In the genomic region with DNA sequence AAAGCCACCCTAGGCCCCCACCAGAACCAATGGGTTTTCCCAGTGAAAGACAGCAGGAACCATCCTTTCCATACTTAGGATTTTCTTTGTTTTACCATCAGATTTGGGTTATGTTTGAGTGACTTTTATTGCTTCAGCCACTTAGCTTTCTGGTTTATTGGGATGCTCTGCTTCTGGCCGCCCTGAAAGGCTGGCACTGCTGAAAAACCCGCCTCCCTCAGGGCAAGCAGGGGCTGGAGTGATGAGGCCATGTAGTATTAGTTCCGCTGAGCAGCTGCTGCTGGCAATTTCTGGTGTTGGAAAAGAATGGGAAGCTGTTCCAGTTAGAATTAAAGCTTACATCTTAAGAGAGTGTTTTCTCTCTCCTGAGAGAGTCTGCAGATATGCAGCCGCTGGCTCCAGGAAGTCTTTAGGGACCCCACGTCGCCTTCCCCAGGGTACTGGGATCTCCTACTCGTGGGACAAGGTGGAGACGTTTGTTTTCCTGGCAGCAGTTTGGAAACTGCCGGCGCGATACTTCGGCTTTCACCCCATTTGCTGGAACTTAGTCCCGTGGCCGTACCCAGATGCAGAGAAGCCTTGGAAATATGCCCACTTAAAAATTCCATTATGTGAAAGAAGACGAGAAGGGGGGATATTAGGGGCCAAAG, we compare ENCODE assay signal across 9 cellular contexts.
DNase-seq lines count a peak whose midpoint lies in the region; ATAC-seq and TF ChIP-seq lines count a peak whose summit lies in the region.
"Had no signal": no experiment of that assay in that cellular context is flagged by ENCODE, and none has a peak within 500 bp of the region (broad histone marks: within the 10 kb centered on the region; RNA-seq: fewer than 3 reads in every experiment).

No MANE protein-coding gene starts in this region.

- POLR2A ChIA-PET in CD8-positive, alpha-beta memory T cell (lab: Charles Lee) = no interaction called here

- H3K4me3 ChIP-seq in hepatocyte (no peak overlapping the region), skeletal muscle cell (ENCODE audit: low read depth, low read length) (peak overlapping the region; percentile 30)
- H3K4me3 ChIP-seq in CD8-positive, alpha-beta memory T cell (ENCODE audit: low read length) = no peak overlapping the region

- peaks cover 1% of the 10 kb centered on the region for H3K79me2 ChIP-seq in hepatocyte
- H3K79me2 ChIP-seq: parathyroid adenoma had no signal

- ATAC-seq in GM19467 (IDR thresholded peaks at IDR 0.05; ENCODE audit: unreplicated experiment) (no peak), GM21381 (IDR thresholded peaks at IDR 0.05; ENCODE audit: unreplicated experiment) (no peak)

- no peak for TF ChIP-seq CTCF in hepatocyte (IDR thresholded peaks at IDR 0.05; ENCODE audit: poor library complexity)

- no peaks in the 10 kb centered on the region for H4K20me1 ChIP-seq in hepatocyte (ENCODE audit: insufficient read depth, poor library complexity, severe bottlenecking)

- H3K27me3 ChIP-seq in hepatocyte = no peaks in the 10 kb centered on the region
- no peaks in the 10 kb centered on the region for H3K27me3 ChIP-seq in CD8-positive, alpha-beta memory T cell (ENCODE audit: insufficient read depth, low read length, poor library complexity, severe bottlenecking)

- peak overlapping the region; percentile 49 for H3K27ac ChIP-seq in hepatocyte
- H3K27ac ChIP-seq in CD8-positive, alpha-beta memory T cell (ENCODE audit: low read depth, low read length) = no peak overlapping the region
- H3K27ac ChIP-seq: parathyroid adenoma had no signal

- peaks cover 2% of the 10 kb centered on the region for H3K4me1 ChIP-seq in hepatocyte (ENCODE audit: insufficient read depth)
- peaks cover 88% of the 10 kb centered on the region for H3K4me1 ChIP-seq in CD8-positive, alpha-beta memory T cell (ENCODE audit: insufficient read depth, low read length)
- H3K4me1 ChIP-seq: parathyroid adenoma had no signal

- no peaks in the 10 kb centered on the region for H3K9me2 ChIP-seq in hepatocyte (replicated peaks; ENCODE audit: insufficient read depth)

- CTCF ChIA-PET in CD8-positive, alpha-beta memory T cell (lab: Charles Lee) = no interaction called here

- H3K27me3 Mint-ChIP-seq in CD8-positive, alpha-beta memory T cell = no peaks in the 10 kb centered on the region

- H3K27ac Mint-ChIP-seq in CD8-positive, alpha-beta memory T cell = peak overlapping the region in 3 of 8 donors; percentile 38 to 85 (median 74)

- no peak overlapping the region for H3K4me3 Mint-ChIP-seq in CD8-positive, alpha-beta memory T cell

- H3K4me1 Mint-ChIP-seq in CD8-positive, alpha-beta memory T cell = peaks cover 80 to 96% (median 94%) of the 10 kb centered on the region in 3 donors

- H2AFZ ChIP-seq in hepatocyte = no peak overlapping the region
- H2AFZ ChIP-seq: parathyroid adenoma had no signal

- H3K9me3 ChIP-seq in hepatocyte (ENCODE audit: low read depth) = no peaks in the 10 kb centered on the region
- H3K9me3 ChIP-seq in CD8-positive, alpha-beta memory T cell (ENCODE audit: low read length) = no peaks in the 10 kb centered on the region

- H3K9me3 Mint-ChIP-seq in CD8-positive, alpha-beta memory T cell = no peaks in the 10 kb centered on the region

- peak overlapping the region; percentile 65 for H3K4me2 ChIP-seq in hepatocyte

- no peaks in the 10 kb centered on the region for H3K36me3 ChIP-seq in hepatocyte (replicated peaks; ENCODE audit: insufficient read depth, low read depth)
- peaks cover 7% of the 10 kb centered on the region for H3K36me3 ChIP-seq in CD8-positive, alpha-beta memory T cell (ENCODE audit: insufficient read depth, low read length)

- peaks cover 0 to 32% (median 8%) of the 10 kb centered on the region in 3 donors for H3K36me3 Mint-ChIP-seq in CD8-positive, alpha-beta memory T cell

- 54% methylated on average over 15 of the region's 15 CpGs for WGBS in hepatocyte (ENCODE audit: low lambda C conversion rate, missing lambda C conversion rate)

- peak; percentile 29 for DNase-seq in EH (ENCODE audit: low read depth)
- peak in 31 of 58 donors; percentile 6 to 72 (median 19) for DNase-seq in anterior cingulate cortex (lab: John Stamatoyannopoulos, UW)
- DNase-seq in hepatocyte (ENCODE audit: low spot score) = peak; percentile 34
- no peak for DNase-seq in skeletal muscle cell (ENCODE audit: low read depth)
- DNase-seq in NCI-H2107 (lab: John Stamatoyannopoulos, UW) = no peak
- DNase-seq in CD8-positive, alpha-beta memory T cell = no peak

Comparison
In these comparisons a context has a peak if more than half of its experiments do, and no peak if none do; other contexts are left out.
1. DNase-seq: peak in EH (single experiment), anterior cingulate cortex (31 of 58) and hepatocyte (single experiment); none in skeletal muscle cell (single experiment), NCI-H2107 (single experiment) and CD8-positive, alpha-beta memory T cell (0 of 5).